In genomic region chr22:24525416-24526037, GRCh38 we compare ENCODE assay signal across 1 cellular context.
TF ChIP-seq lines count a peak whose summit lies in the region.

No MANE protein-coding gene starts in this region.

TF ChIP-seq in HepG2, 621 proteins besides CTCF, POLR2A, EP300 and RAD21 (continued from another document and continues in another):
- TF ChIP-seq E2F1 (CRISPR knock-in tag; IDR thresholded peaks at IDR 0.05) (no peak), FOXJ3 (CRISPR knock-in tag; IDR thresholded peaks at IDR 0.05; ENCODE audit: borderline replicate concordance) (no peak), TERF1 (CRISPR knock-in tag; IDR thresholded peaks at IDR 0.05) (no peak), ZNF264 (CRISPR knock-in tag; IDR thresholded peaks at IDR 0.05) (no peak), MEF2D (CRISPR knock-in tag; IDR thresholded peaks at IDR 0.05) (peak; percentile 57; the same call in 1 of the 2 replicates), HDAC6 (IDR thresholded peaks at IDR 0.05; ENCODE audit: low read depth, low read length) (no peak), ZBTB40 (IDR thresholded peaks at IDR 0.05) (no peak), ZBTB40 (CRISPR knock-in tag; IDR thresholded peaks at IDR 0.05) (0 out of 2 replicates have a peak, but pooled peaks have one; percentile 26), ZNF703 (CRISPR knock-in tag; IDR thresholded peaks at IDR 0.05; ENCODE audit: borderline replicate concordance) (no peak), ELF4 (CRISPR knock-in tag; IDR thresholded peaks at IDR 0.05; ENCODE audit: borderline replicate concordance) (no peak), PLRG1 (conservative IDR thresholded peaks at IDR 0.05) (no peak), ELF3 (CRISPR knock-in tag; IDR thresholded peaks at IDR 0.05) (peak; percentile 84), HNRNPL (IDR thresholded peaks at IDR 0.05; ENCODE audit: low read depth, low read length) (no peak), TSC22D2 (CRISPR knock-in tag; IDR thresholded peaks at IDR 0.05; ENCODE audit: borderline replicate concordance) (no peak), REL (CRISPR knock-in tag; conservative IDR thresholded peaks at IDR 0.05) (no peak), ZBTB25 (CRISPR knock-in tag; IDR thresholded peaks at IDR 0.05) (peak; percentile 67; the same call in 1 of the 2 replicates), NCOA5 (CRISPR knock-in tag; IDR thresholded peaks at IDR 0.05) (no peak), ZNF20 (CRISPR knock-in tag; IDR thresholded peaks at IDR 0.05) (no peak), POGK (CRISPR knock-in tag; conservative IDR thresholded peaks at IDR 0.05) (no peak), MTERF4 (CRISPR knock-in tag; IDR thresholded peaks at IDR 0.05) (no peak), ZNF562 (CRISPR knock-in tag; IDR thresholded peaks at IDR 0.05; ENCODE audit: borderline replicate concordance) (no peak), SIN3A (IDR thresholded peaks at IDR 0.05; ENCODE audit: borderline replicate concordance, low read depth, low read length) (no peak), RFX1 (IDR thresholded peaks at IDR 0.05) (no peak), ZNF782 (CRISPR knock-in tag; IDR thresholded peaks at IDR 0.05; ENCODE audit: borderline replicate concordance) (no peak), NFAT5 (CRISPR knock-in tag; IDR thresholded peaks at IDR 0.05) (no peak), ZNF652 (CRISPR knock-in tag; IDR thresholded peaks at IDR 0.05; ENCODE audit: borderline replicate concordance, low read depth) (peak; percentile 71; the same call in 1 of the 2 replicates), ZHX1 (CRISPR knock-in tag; IDR thresholded peaks at IDR 0.05; ENCODE audit: low read depth) (no peak), NFIB (CRISPR knock-in tag; IDR thresholded peaks at IDR 0.05; ENCODE audit: borderline replicate concordance) (no peak), ZNF580 (CRISPR knock-in tag; IDR thresholded peaks at IDR 0.05; ENCODE audit: borderline replicate concordance, low read depth) (peak; percentile 88; the same call in 1 of the 2 replicates), ZKSCAN5 (CRISPR knock-in tag; IDR thresholded peaks at IDR 0.05) (no peak), SNRNP70 (IDR thresholded peaks at IDR 0.05; ENCODE audit: low read depth, low read length) (no peak), CCDC6 (CRISPR knock-in tag; IDR thresholded peaks at IDR 0.05) (no peak), MEIS1 (CRISPR knock-in tag; IDR thresholded peaks at IDR 0.05; ENCODE audit: borderline replicate concordance) (peak; percentile 65; the same call in 1 of the 2 replicates), JUN (CRISPR knock-in tag; IDR thresholded peaks at IDR 0.05) (peak; percentile 95), ZNF761 (CRISPR knock-in tag; conservative IDR thresholded peaks at IDR 0.05) (no peak)
